Comparison of ENCODE assay signal across 13 cellular contexts in the genomic region with DNA sequence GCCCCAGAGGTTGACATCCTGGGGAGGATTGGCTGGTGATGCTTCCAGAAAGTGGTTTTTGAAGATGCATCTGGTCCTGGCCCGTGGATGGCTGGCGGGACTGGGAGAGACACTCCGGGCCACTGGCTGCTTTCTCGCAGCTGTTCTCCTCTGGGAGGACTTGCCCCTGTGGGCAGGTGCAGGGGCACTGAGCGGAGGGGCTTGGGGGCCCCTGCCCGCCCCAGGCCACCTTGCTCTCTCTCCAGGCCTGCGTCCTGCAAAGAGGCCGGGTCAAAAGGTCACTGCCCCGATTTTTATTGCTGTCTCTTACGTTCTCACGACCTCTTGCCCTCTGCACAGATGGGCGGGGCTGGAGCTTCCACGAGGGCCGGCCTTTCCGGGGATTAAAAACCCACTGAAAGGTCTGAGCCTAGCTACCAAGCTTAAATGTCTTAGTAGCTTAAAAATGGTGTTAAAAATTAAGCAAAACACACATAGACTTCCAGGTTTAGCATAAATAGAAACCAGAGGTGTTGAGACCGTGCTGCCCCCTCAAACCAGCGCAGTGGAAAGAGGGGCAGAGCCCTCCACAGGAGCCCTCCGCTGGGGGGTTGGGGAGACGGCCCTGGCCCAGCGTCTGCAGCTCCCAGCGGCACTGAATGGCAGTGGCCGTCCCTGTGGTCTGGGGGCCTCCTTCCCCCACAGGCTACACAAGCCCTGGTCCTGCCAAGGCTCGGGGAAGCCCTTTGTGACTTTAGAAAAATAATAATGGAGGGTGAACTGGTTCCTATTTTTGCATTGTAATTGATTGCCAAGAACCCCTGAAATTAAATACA. TPM values are rescaled to one million over a fixed set of nuclear protein-coding genes. Genes with fewer than 3 reads are reported as not detected.
DNase-seq lines count a peak whose midpoint lies in the region; ATAC-seq and TF ChIP-seq lines count a peak whose summit lies in the region.
"Had no signal": no experiment of that assay in that cellular context is flagged by ENCODE, and none has a peak within 500 bp of the region (broad histone marks: within the 10 kb centered on the region; RNA-seq: fewer than 3 reads in every experiment).

No MANE protein-coding gene starts in this region.

- TF ChIP-seq POLR2A in tibial nerve (IDR thresholded peaks at IDR 0.05) (no peak), GM18505 (IDR thresholded peaks at IDR 0.05; ENCODE audit: borderline replicate concordance, extremely low read depth, insufficient read depth, insufficient read length) (no peak)

- TF ChIP-seq CTCF in endothelial cell (IDR thresholded peaks at IDR 0.05; ENCODE audit: unreplicated experiment) (no peak), tibial nerve (IDR thresholded peaks at IDR 0.05) (no peak)

- no peak for DNase-seq in activated T-cell treated with anti-CD3 and anti-CD28 coated beads, Interleukin-2, amount 50 U/mL, for 24 hours
- no peak for DNase-seq in activated T-cell treated with anti-CD3 and anti-CD28 coated beads, Interleukin-2, amount 50 U/mL, for 4 hours
- DNase-seq in endothelial cell (ENCODE audit: low spot score), result no peak
- DNase-seq in tibial nerve (ENCODE audit: low spot score in 2 of 2), result no peak
- no peak for DNase-seq in activated CD4-positive, alpha-beta memory T cell treated with anti-CD3 and anti-CD28 coated beads, Interleukin-2, amount 10 ng/mL, durations not matched to agents 7 days and 5 days
- DNase-seq: effector memory CD4-positive, alpha-beta T cell; NCI-H1105 treated with DMSO at 0.1 percent for 48 hours; NCI-H526 had no signal

- peak overlapping the region; percentile 29 for H3K27ac ChIP-seq in muscle layer of colon (ENCODE audit: low read depth, low read length)
- peak overlapping the region; percentile 13 to 82 (median 50) for H3K27ac ChIP-seq in tibial nerve
- H3K27ac ChIP-seq: 22Rv1 had no signal

- ATAC-seq in activated T-cell treated with anti-CD3 and anti-CD28 coated beads, Interleukin-2, amount 50 U/mL, for 4 hours, result no peak
- no peak for ATAC-seq in GM18505 (IDR thresholded peaks at IDR 0.05; ENCODE audit: unreplicated experiment)
- ATAC-seq in SK-N-SH treated with all-trans-retinoic acid at 6 μM for 48 hours, result no peak

- peaks cover 99% of the 10 kb centered on the region for H3K4me1 ChIP-seq in muscle layer of colon (ENCODE audit: insufficient read depth, low read length)
- H3K4me1 ChIP-seq in tibial nerve, result peaks cover 0 to 100% (median 91%) of the 10 kb centered on the region in 4 donors

- POLR2A ChIA-PET in activated CD4-positive, alpha-beta memory T cell treated with anti-CD3 and anti-CD28 coated beads, Interleukin-2, amount 10 ng/mL, durations not matched to agents 7 days and 5 days (lab: Charles Lee), result no interaction called here

- H3K36me3 ChIP-seq in muscle layer of colon (ENCODE audit: insufficient read depth, low read length) (no peaks in the 10 kb centered on the region), tibial nerve (no peaks in the 10 kb centered on the region)

- H3K9me3 ChIP-seq in muscle layer of colon (ENCODE audit: low read length), result no peaks in the 10 kb centered on the region
- H3K9me3 ChIP-seq in tibial nerve, result no peaks in the 10 kb centered on the region

- no peaks in the 10 kb centered on the region for H3K27me3 ChIP-seq in muscle layer of colon (ENCODE audit: control insufficient read depth in 1 of 2, insufficient read depth in 2 of 2, low read length in 2 of 2)
- no peaks in the 10 kb centered on the region for H3K27me3 ChIP-seq in tibial nerve

- peaks cover 71% of the 10 kb centered on the region for H3K4me1 Mint-ChIP-seq in activated T-cell treated with anti-CD3 and anti-CD28 coated beads, Interleukin-2, amount 50 U/mL, for 24 hours (ENCODE audit: low read depth)
- peaks cover 63% of the 10 kb centered on the region for H3K4me1 Mint-ChIP-seq in activated T-cell treated with anti-CD3 and anti-CD28 coated beads, Interleukin-2, amount 50 U/mL, for 4 hours (ENCODE audit: low read depth)
- peaks cover 22% of the 10 kb centered on the region for H3K4me1 Mint-ChIP-seq in endothelial cell (ENCODE audit: unreplicated experiment)
- H3K4me1 Mint-ChIP-seq in activated CD4-positive, alpha-beta memory T cell treated with anti-CD3 and anti-CD28 coated beads, Interleukin-2, amount 10 ng/mL, durations not matched to agents 7 days and 5 days, result peaks cover 16% of the 10 kb centered on the region

- CTCF ChIA-PET in activated CD4-positive, alpha-beta memory T cell treated with anti-CD3 and anti-CD28 coated beads, Interleukin-2, amount 10 ng/mL, durations not matched to agents 7 days and 5 days (lab: Charles Lee), result no interaction called here

- no peaks in the 10 kb centered on the region for H3K9me3 Mint-ChIP-seq in activated T-cell treated with anti-CD3 and anti-CD28 coated beads, Interleukin-2, amount 50 U/mL, for 24 hours
- H3K9me3 Mint-ChIP-seq in activated T-cell treated with anti-CD3 and anti-CD28 coated beads, Interleukin-2, amount 50 U/mL, for 4 hours, result no peaks in the 10 kb centered on the region
- no peaks in the 10 kb centered on the region for H3K9me3 Mint-ChIP-seq in endothelial cell (ENCODE audit: unreplicated experiment)
- H3K9me3 Mint-ChIP-seq in activated CD4-positive, alpha-beta memory T cell treated with anti-CD3 and anti-CD28 coated beads, Interleukin-2, amount 10 ng/mL, durations not matched to agents 7 days and 5 days, result no peaks in the 10 kb centered on the region
- H3K9me3 Mint-ChIP-seq: memory B cell had no signal

- no peak for TF ChIP-seq EP300 in tibial nerve (IDR thresholded peaks at IDR 0.05)

- H3K36me3 Mint-ChIP-seq in activated T-cell treated with anti-CD3 and anti-CD28 coated beads, Interleukin-2, amount 50 U/mL, for 24 hours (ENCODE audit: low read depth), result peaks cover 7% of the 10 kb centered on the region
- no peaks in the 10 kb centered on the region for H3K36me3 Mint-ChIP-seq in activated T-cell treated with anti-CD3 and anti-CD28 coated beads, Interleukin-2, amount 50 U/mL, for 4 hours (ENCODE audit: insufficient read depth)
- peaks cover 4% of the 10 kb centered on the region for H3K36me3 Mint-ChIP-seq in endothelial cell (ENCODE audit: low read depth, unreplicated experiment)
- peaks cover 17% of the 10 kb centered on the region for H3K36me3 Mint-ChIP-seq in activated CD4-positive, alpha-beta memory T cell treated with anti-CD3 and anti-CD28 coated beads, Interleukin-2, amount 10 ng/mL, durations not matched to agents 7 days and 5 days (ENCODE audit: low read depth)

- 29 to 34% methylated on average over 22 to 23 of the region's 23 CpGs for WGBS in tibial nerve, 2 donors

- H3K4me3 ChIP-seq in muscle layer of colon (ENCODE audit: low read depth in 1 of 2, low read length in 2 of 2), result no peak overlapping the region
- H3K4me3 ChIP-seq in tibial nerve, result no peak overlapping the region

- no peak overlapping the region for H3K9ac ChIP-seq in muscle layer of colon (ENCODE audit: low read length)

- H3K4me3 Mint-ChIP-seq in activated T-cell treated with anti-CD3 and anti-CD28 coated beads, Interleukin-2, amount 50 U/mL, for 24 hours, result no peak overlapping the region
- H3K4me3 Mint-ChIP-seq in activated T-cell treated with anti-CD3 and anti-CD28 coated beads, Interleukin-2, amount 50 U/mL, for 4 hours, result no peak overlapping the region
- H3K4me3 Mint-ChIP-seq in endothelial cell (ENCODE audit: unreplicated experiment), result no peak overlapping the region
- no peak overlapping the region for H3K4me3 Mint-ChIP-seq in activated CD4-positive, alpha-beta memory T cell treated with anti-CD3 and anti-CD28 coated beads, Interleukin-2, amount 10 ng/mL, durations not matched to agents 7 days and 5 days
- H3K4me3 Mint-ChIP-seq: memory B cell had no signal

- peak overlapping the region; percentile 77 for H3K27ac Mint-ChIP-seq in activated T-cell treated with anti-CD3 and anti-CD28 coated beads, Interleukin-2, amount 50 U/mL, for 24 hours
- peak overlapping the region; percentile 52 for H3K27ac Mint-ChIP-seq in endothelial cell (ENCODE audit: unreplicated experiment)
- H3K27ac Mint-ChIP-seq in activated CD4-positive, alpha-beta memory T cell treated with anti-CD3 and anti-CD28 coated beads, Interleukin-2, amount 10 ng/mL, durations not matched to agents 7 days and 5 days, result no peak overlapping the region
- H3K27ac Mint-ChIP-seq: memory B cell had no signal

- no peaks in the 10 kb centered on the region for H3K27me3 Mint-ChIP-seq in activated T-cell treated with anti-CD3 and anti-CD28 coated beads, Interleukin-2, amount 50 U/mL, for 24 hours
- H3K27me3 Mint-ChIP-seq in activated T-cell treated with anti-CD3 and anti-CD28 coated beads, Interleukin-2, amount 50 U/mL, for 4 hours (ENCODE audit: low read depth), result no peaks in the 10 kb centered on the region
- H3K27me3 Mint-ChIP-seq in endothelial cell (ENCODE audit: unreplicated experiment), result peaks cover 6% of the 10 kb centered on the region
- no peaks in the 10 kb centered on the region for H3K27me3 Mint-ChIP-seq in activated CD4-positive, alpha-beta memory T cell treated with anti-CD3 and anti-CD28 coated beads, Interleukin-2, amount 10 ng/mL, durations not matched to agents 7 days and 5 days
- H3K27me3 Mint-ChIP-seq: memory B cell had no signal

TF ChIP-seq in SK-N-SH treated with all-trans-retinoic acid at 6 μM for 48 hours, 23 proteins besides CTCF, POLR2A, EP300 and RAD21 (continues in another document):
- TF ChIP-seq CREB5 (CRISPR knock-in tag; IDR thresholded peaks at IDR 0.05; ENCODE audit: low read depth), result no peak
- TF ChIP-seq ZNF70 (CRISPR knock-in tag; IDR thresholded peaks at IDR 0.05), result no peak

RNA-seq across cellular contexts. Expression of gene SKI, which starts 43.9 kb away (rescaled TPM):
- 10 to 100 TPM; 43.8 to 45.2 (median 44.7) TPM for total RNA-seq in activated T-cell treated with anti-CD3 and anti-CD28 coated beads, Interleukin-2, amount 50 U/mL, for 4 hours
- total RNA-seq in endothelial cell (ENCODE audit: unreplicated experiment) (73.3 TPM), tibial nerve (100 to 1,000 TPM in 1 of 4 donors, 10 to 100 TPM in 3; 62.8 to 100 (median 72.2) TPM)
- total RNA-seq in activated CD4-positive, alpha-beta memory T cell treated with anti-CD3 and anti-CD28 coated beads, Interleukin-2, amount 10 ng/mL, durations not matched to agents 7 days and 5 days, result 10 to 100 TPM; 58.0 to 61.5 TPM
